Comparison of ENCODE assay signal across 8 cellular contexts in the genomic region with DNA sequence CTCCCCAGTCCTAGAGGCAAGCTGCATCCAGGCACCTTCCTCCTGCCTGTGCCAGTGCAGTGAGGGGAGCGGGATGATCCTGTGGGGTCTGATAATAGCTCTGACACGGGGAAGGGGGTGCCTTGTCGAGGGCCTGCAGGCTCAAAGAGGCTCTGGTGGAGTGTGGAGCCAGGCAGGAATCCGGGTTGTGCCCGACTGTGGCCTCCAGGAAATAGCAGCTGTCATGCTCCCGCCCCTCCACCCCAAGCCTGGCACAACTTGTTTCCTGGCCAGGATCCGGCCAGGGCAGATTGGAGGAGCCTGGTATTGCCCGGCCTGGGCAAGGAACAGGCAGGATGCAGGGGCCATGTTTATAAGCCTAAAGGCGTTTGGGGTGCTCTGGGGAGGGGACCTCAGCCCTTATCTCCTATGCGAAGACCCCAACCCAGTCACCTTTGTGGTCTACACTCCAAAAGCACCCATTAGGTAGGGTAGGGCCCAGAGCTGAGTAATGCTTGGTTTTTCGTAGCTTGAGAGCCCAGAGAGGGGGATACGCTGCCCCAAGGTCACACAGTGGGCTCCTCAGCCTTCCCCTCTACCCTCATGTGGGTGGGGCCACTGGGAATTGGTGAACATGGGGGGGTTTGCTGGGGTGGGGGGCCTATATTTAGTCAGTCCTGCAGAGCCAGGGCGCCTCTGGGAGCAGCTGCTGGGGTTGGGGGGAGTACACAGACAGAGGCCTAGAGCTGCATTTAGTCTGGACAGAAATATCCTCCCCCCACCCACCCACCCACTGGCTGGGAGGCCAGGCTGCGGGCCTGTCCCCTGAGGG. TPM values are rescaled to one million over a fixed set of nuclear protein-coding genes. Genes with fewer than 3 reads are reported as not detected.
DNase-seq lines count a peak whose midpoint lies in the region; ATAC-seq and TF ChIP-seq lines count a peak whose summit lies in the region.

No MANE protein-coding gene starts in this region.

- TF ChIP-seq CTCF in GM06990 (IDR thresholded peaks at IDR 0.05; ENCODE audit: insufficient read depth, low read length, poor library complexity, severe bottlenecking), result no peak

- H3K4me1 ChIP-seq in SJCRH30, result peaks cover 48% of the 10 kb centered on the region

- H3K36me3 ChIP-seq in GM06990 (ENCODE audit: control insufficient read depth, insufficient read depth, low read length), result no peaks in the 10 kb centered on the region
- peaks cover 3% of the 10 kb centered on the region; the same call in 1 of the 2 replicates for H3K36me3 ChIP-seq in SJCRH30

- DNase-seq in GM06990 (ENCODE audit: extremely low read depth, insufficient read length), result no peak
- peak; percentile 85 to 86 for DNase-seq in SJCRH30
- peak; percentile 76 for DNase-seq in fibroblast of gingiva (ENCODE audit: low read depth)
- DNase-seq in occipital lobe (lab: John Stamatoyannopoulos, UW), result peak; percentile 87
- DNase-seq in NCI-H1436 treated with DMSO at 0.1 percent for 48 hours (lab: John Stamatoyannopoulos, UW), result no peak
- no peak for DNase-seq in NCI-H748 (lab: John Stamatoyannopoulos, UW; ENCODE audit: unreplicated experiment)
- no peak for DNase-seq in NCI-H1105 (lab: John Stamatoyannopoulos, UW)

- no peaks in the 10 kb centered on the region for H3K9me3 ChIP-seq in SJCRH30 (replicated peaks)

- ATAC-seq in GM19463 (IDR thresholded peaks at IDR 0.05; ENCODE audit: unreplicated experiment), result no peak

- H3K27me3 ChIP-seq in GM06990 (replicated peaks; ENCODE audit: control insufficient read depth, insufficient read depth, low read length) (no peaks in the 10 kb centered on the region), SJCRH30 (no peaks in the 10 kb centered on the region)

- H3K4me3 ChIP-seq in GM06990 (replicated peaks; ENCODE audit: low read depth, low read length), result peak overlapping the region; percentile 22; the same call in 1 of the 2 replicates
- peak overlapping the region; percentile 47 for H3K4me3 ChIP-seq in SJCRH30

- H3K27ac ChIP-seq in SJCRH30, result peak overlapping the region; percentile 86

RNA-seq across cellular contexts. Expression of a gene that starts 12.2 kb away (rescaled TPM):
- total RNA-seq in SJCRH30 (2014; rRNA removed; shearing (Covaris generic)), result 76.8 and 81.4 TPM in 2 replicates
- total RNA-seq in occipital lobe, result 37.1 TPM

Comparison
In these comparisons a context has a peak if more than half of its experiments do, and no peak if none do; other contexts are left out.
1. DNase-seq: peak in SJCRH30 (2 of 2), fibroblast of gingiva (single experiment) and occipital lobe (single experiment); none in GM06990 (single experiment), NCI-H1436 treated with DMSO at 0.1 percent for 48 hours (single experiment), NCI-H748 (single experiment) and NCI-H1105 (single experiment).